ENCODE assay signal across 14 cellular contexts in the genomic region with DNA sequence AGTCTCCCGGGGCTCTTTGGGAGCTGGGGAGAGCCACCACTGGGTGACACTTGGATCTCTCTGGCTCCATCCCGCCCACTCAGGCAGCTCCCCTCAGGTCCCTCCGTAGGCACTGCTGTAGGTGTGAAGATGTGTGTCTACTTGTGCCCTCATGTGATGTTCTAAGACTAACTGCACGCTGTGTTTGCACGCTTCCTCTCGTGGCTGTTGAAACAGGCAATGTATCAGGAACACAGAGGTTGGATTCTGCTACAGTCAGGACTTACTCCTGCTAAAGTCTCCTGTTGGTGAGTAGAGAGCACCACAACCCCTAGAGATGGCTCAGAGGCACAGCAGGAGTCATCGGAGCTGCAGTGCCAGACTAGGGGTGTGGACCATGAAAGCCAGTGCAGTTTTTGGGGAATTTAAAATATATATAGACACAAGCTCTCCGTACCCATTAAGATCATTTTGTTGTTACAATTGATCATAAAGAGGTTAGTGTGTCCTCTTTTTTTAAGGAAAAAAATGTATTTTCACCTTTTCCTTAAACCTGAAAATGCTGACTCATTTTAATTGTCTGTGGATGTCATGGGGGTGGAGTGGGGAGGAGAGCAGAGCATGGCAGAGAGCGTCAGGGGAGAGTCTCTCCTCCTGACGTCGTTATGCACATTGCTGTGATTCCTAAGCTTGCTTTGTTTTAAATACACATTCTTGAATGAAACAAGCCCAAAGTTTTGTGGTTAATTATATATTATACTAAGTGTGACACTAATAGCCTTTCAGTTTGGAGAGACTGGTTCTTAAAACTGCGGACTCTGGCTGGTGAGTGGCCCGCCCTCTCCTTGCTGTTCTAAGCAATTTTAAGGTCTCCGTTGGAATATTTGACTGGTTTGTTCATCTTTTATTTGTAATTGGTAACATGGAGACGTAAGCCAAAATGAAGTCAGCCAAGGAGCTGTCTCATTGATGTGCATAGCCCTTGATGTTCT. TPM values are rescaled to one million over a fixed set of nuclear protein-coding genes. Genes with fewer than 3 reads are reported as not detected.
DNase-seq lines count a peak whose midpoint lies in the region; ATAC-seq and TF ChIP-seq lines count a peak whose summit lies in the region.
"Had no signal": no experiment of that assay in that cellular context is flagged by ENCODE, and none has a peak within 500 bp of the region (broad histone marks: within the 10 kb centered on the region; RNA-seq: fewer than 3 reads in every experiment).

No MANE protein-coding gene starts in this region.

- H3K4me1 ChIP-seq in thyroid gland (peaks cover 0 to 10% of the 10 kb centered on the region in 2 donors), spleen (no peaks in the 10 kb centered on the region)
- H3K4me1 ChIP-seq: upper lobe of left lung had no signal

- H3K4me3 Mint-ChIP-seq in activated CD8-positive, alpha-beta memory T cell treated with anti-CD3 and anti-CD28 coated beads, Interleukin-2, amount 10 ng/mL, durations not matched to agents 7 days and 5 days: no peak overlapping the region

- WGBS in thyroid gland, 2 donors: 77 to 78% methylated on average over 15 of the region's 15 CpGs
- WGBS in spleen, 5 donors: 89 to 91% (median 89%) methylated on average over 15 of the region's 15 CpGs

- peaks cover 18% of the 10 kb centered on the region for H3K36me3 Mint-ChIP-seq in activated CD8-positive, alpha-beta memory T cell treated with anti-CD3 and anti-CD28 coated beads, Interleukin-2, amount 10 ng/mL, durations not matched to agents 7 days and 5 days

- H3K27ac ChIP-seq in thyroid gland (peak overlapping the region; percentile 52 to 74 (median 62)), spleen (no peak overlapping the region)
- H3K27ac ChIP-seq: upper lobe of left lung had no signal

- DNase-seq in activated CD8-positive, alpha-beta memory T cell treated with anti-CD3 and anti-CD28 coated beads, Interleukin-2, amount 50 U/mL, for 48 hours: peak; percentile 43
- no peak for DNase-seq in activated CD8-positive, alpha-beta memory T cell treated with anti-CD3 and anti-CD28 coated beads, Interleukin-2, amount 10 ng/mL, durations not matched to agents 7 days and 5 days
- DNase-seq in astrocyte of the hippocampus (ENCODE audit: low read depth, low spot score) (peak; percentile 90), kidney glomerular epithelial cell (lab: John Stamatoyannopoulos, UW) (peak; percentile 64), thyroid gland (no peak), spleen (no peak)
- DNase-seq in activated naive CD4-positive, alpha-beta T cell (lab: John Stamatoyannopoulos, UW): no peak
- DNase-seq in effector CD4-positive, alpha-beta T cell: no peak
- DNase-seq: AML-193; NCI-H1694; SHP77 treated with DMSO at 0.1 percent for 48 hours; stimulated activated CD4-positive, alpha-beta T cell treated with anti-CD3 and anti-CD28 coated beads, Interleukin-2, amount 100 ng/mL, for 24 hours; upper lobe of left lung had no signal

- ATAC-seq in activated CD8-positive, alpha-beta memory T cell treated with anti-CD3 and anti-CD28 coated beads, Interleukin-2, amount 10 ng/mL, durations not matched to agents 7 days and 5 days: no peak

- no peak for TF ChIP-seq CTCF in thyroid gland (IDR thresholded peaks at IDR 0.05)
- TF ChIP-seq CTCF in spleen (IDR thresholded peaks at IDR 0.05 in 8 of 11, conservative IDR thresholded peaks at IDR 0.05 in 3 of 11): no peak

- H3K36me3 ChIP-seq in thyroid gland (peaks cover 16 to 23% of the 10 kb centered on the region in 2 donors), spleen (peaks cover 3 to 82% (median 70%) of the 10 kb centered on the region in 6 donors)

- TF ChIP-seq POLR2A in thyroid gland (IDR thresholded peaks at IDR 0.05): no peak
- TF ChIP-seq POLR2A in spleen (IDR thresholded peaks at IDR 0.05): no peak

- intact Hi-C loops in thyroid gland (cut with DNase I) (no loop called here), spleen (cut with DNase I; ENCODE audit: low total_unique reads) (no loop called here)

- H3K27me3 Mint-ChIP-seq in activated CD8-positive, alpha-beta memory T cell treated with anti-CD3 and anti-CD28 coated beads, Interleukin-2, amount 10 ng/mL, durations not matched to agents 7 days and 5 days: no peaks in the 10 kb centered on the region

- H3K4me3 ChIP-seq in thyroid gland (replicated peaks in 1 of 3): no peak overlapping the region
- H3K4me3 ChIP-seq in spleen: no peak overlapping the region
- H3K4me3 ChIP-seq: lung, upper lobe of left lung had no signal

- H3K9me3 Mint-ChIP-seq in activated CD8-positive, alpha-beta memory T cell treated with anti-CD3 and anti-CD28 coated beads, Interleukin-2, amount 10 ng/mL, durations not matched to agents 7 days and 5 days (ENCODE audit: low read depth): no peaks in the 10 kb centered on the region

- no peak overlapping the region for H3K27ac Mint-ChIP-seq in activated CD8-positive, alpha-beta memory T cell treated with anti-CD3 and anti-CD28 coated beads, Interleukin-2, amount 10 ng/mL, durations not matched to agents 7 days and 5 days

- CTCF ChIA-PET in activated CD8-positive, alpha-beta memory T cell treated with anti-CD3 and anti-CD28 coated beads, Interleukin-2, amount 10 ng/mL, durations not matched to agents 7 days and 5 days (lab: Charles Lee): interaction anchor here (0.6 to 1.1 kb wide), 2 partner anchors 28 to 36 kb away, joined by 3 read pairs; no protein-coding TSS in a partner anchor

- H3K9me3 ChIP-seq in thyroid gland (no peaks in the 10 kb centered on the region), spleen (no peaks in the 10 kb centered on the region)
- H3K9me3 ChIP-seq: upper lobe of left lung had no signal

- H3K27me3 ChIP-seq in thyroid gland (no peaks in the 10 kb centered on the region), spleen (replicated peaks in 1 of 7) (no peaks in the 10 kb centered on the region)
- H3K27me3 ChIP-seq: upper lobe of left lung had no signal

- H3K4me1 Mint-ChIP-seq in activated CD8-positive, alpha-beta memory T cell treated with anti-CD3 and anti-CD28 coated beads, Interleukin-2, amount 10 ng/mL, durations not matched to agents 7 days and 5 days: peaks cover 2% of the 10 kb centered on the region

RNA-seq across cellular contexts. Expression of gene CTTN, which starts 16.2 kb away (rescaled TPM):
- 1 to 10 TPM; 1.0 to 1.4 TPM for total RNA-seq in activated CD8-positive, alpha-beta memory T cell treated with anti-CD3 and anti-CD28 coated beads, Interleukin-2, amount 10 ng/mL, durations not matched to agents 7 days and 5 days
- total RNA-seq in thyroid gland: 100 to 1,000 TPM; 229 to 418 (median 295) TPM
- total RNA-seq in spleen: 100 to 1,000 TPM in 5 of 7 donors, 10 to 100 TPM in 2; 89.2 to 149 (median 115) TPM
- 10 to 100 TPM; 18.4 to 52.5 (median 30.3) TPM for polyA plus RNA-seq in spleen

Comparison
In these comparisons a context has a peak if more than half of its experiments do, and no peak if none do; other contexts are left out.
1. DNase-seq: peak in activated CD8-positive, alpha-beta memory T cell treated with anti-CD3 and anti-CD28 coated beads, Interleukin-2, amount 50 U/mL, for 48 hours (single experiment), astrocyte of the hippocampus (single experiment) and kidney glomerular epithelial cell (single experiment); none in activated CD8-positive, alpha-beta memory T cell treated with anti-CD3 and anti-CD28 coated beads, Interleukin-2, amount 10 ng/mL, durations not matched to agents 7 days and 5 days (single experiment), thyroid gland (0 of 2), activated naive CD4-positive, alpha-beta T cell (0 of 4), effector CD4-positive, alpha-beta T cell (single experiment) and spleen (single experiment).
2. H3K27ac ChIP-seq: peak in thyroid gland (3 of 3); none in spleen (0 of 8).
3. RNA of gene CTTN, which starts 16.2 kb away (total RNA-seq): 229 to 418 TPM in thyroid gland and 89.2 to 149 TPM in spleen; 1.0 to 1.4 TPM in activated CD8-positive, alpha-beta memory T cell treated with anti-CD3 and anti-CD28 coated beads, Interleukin-2, amount 10 ng/mL, durations not matched to agents 7 days and 5 days; every median in the first group is over 10 times any median in the second.